Comparison of ENCODE assay signal across 1 cellular context in the genomic region with DNA sequence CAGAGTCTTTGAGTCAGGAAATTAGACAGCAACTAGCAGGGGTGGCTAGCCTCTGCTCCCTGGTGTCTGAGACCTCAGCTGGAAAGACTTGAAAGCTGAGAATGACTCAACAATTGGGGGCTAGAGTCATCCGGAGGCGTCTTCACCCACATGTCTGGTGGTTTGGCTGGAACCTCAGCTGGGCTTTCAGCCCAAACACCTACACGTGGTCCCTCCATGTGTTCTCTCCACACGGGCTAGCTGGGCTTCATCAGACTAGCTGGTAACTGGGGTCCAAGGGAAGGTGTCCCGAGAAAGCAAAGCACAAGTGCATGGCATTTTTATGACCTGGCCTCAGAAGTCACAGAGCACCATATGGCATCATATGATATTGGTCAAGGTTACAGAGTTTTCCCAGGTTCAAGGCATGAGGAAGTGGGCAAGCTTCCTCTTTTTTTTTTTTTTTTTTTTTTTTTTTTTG.
TF ChIP-seq lines count a peak whose summit lies in the region.

No MANE protein-coding gene starts in this region.

TF ChIP-seq in K562, 482 proteins besides CTCF, POLR2A, EP300 and RAD21 (continued from another document and continues in another):
- TF ChIP-seq AFF4 (CRISPR knock-in tag; IDR thresholded peaks at IDR 0.05), result no peak
- no peak for TF ChIP-seq HOXB6 (CRISPR knock-in tag; IDR thresholded peaks at IDR 0.05; ENCODE audit: borderline replicate concordance)
- no peak for TF ChIP-seq USF2 (CRISPR knock-in tag; IDR thresholded peaks at IDR 0.05)
- no peak for TF ChIP-seq RBBP5 (IDR thresholded peaks at IDR 0.05; ENCODE audit: borderline replicate concordance, insufficient read depth, low read length, poor library complexity, severe bottlenecking)
- 0 out of 2 replicates have a peak, but pooled peaks have one; percentile 60 for TF ChIP-seq ZNF384 (IDR thresholded peaks at IDR 0.05; ENCODE audit: low read depth, low read length)
- TF ChIP-seq POLR2H (tag; IDR thresholded peaks at IDR 0.05; ENCODE audit: low read depth), result no peak
- TF ChIP-seq, protein P1, sequence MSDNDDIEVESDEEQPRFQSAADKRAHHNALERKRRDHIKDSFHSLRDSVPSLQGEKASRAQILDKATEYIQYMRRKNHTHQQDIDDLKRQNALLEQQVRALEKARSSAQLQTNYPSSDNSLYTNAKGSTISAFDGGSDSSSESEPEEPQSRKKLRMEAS (CRISPR knock-in tag; IDR thresholded peaks at IDR 0.05), result peak; percentile 79
- no peak for TF ChIP-seq ZNF445 (CRISPR knock-in tag; IDR thresholded peaks at IDR 0.05; ENCODE audit: low read depth)
- TF ChIP-seq MAFK (IDR thresholded peaks at IDR 0.05; ENCODE audit: low read length), result no peak
- peak; percentile 29; the same call in 1 of the 2 replicates for TF ChIP-seq CBFA2T3 (IDR thresholded peaks at IDR 0.05)
- TF ChIP-seq, protein P2, sequence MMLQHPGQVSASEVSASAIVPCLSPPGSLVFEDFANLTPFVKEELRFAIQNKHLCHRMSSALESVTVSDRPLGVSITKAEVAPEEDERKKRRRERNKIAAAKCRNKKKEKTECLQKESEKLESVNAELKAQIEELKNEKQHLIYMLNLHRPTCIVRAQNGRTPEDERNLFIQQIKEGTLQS (IDR thresholded peaks at IDR 0.05), result no peak; the same call in 1 of the 2 replicates
- TF ChIP-seq, protein P2 (CRISPR knock-in tag; conservative IDR thresholded peaks at IDR 0.05), result no peak
- no peak; the same call in 1 of the 2 replicates for TF ChIP-seq ARID1B (IDR thresholded peaks at IDR 0.05)
- no peak for TF ChIP-seq RBM17 (IDR thresholded peaks at IDR 0.05; ENCODE audit: borderline replicate concordance, low read depth, low read length)
- no peak for TF ChIP-seq STAT5A (IDR thresholded peaks at IDR 0.05; ENCODE audit: borderline replicate concordance, low read length)
- TF ChIP-seq STAG1 (CRISPR knock-in tag; IDR thresholded peaks at IDR 0.05; ENCODE audit: borderline replicate concordance), result no peak
- no peak for TF ChIP-seq ZNF586 (CRISPR knock-in tag; conservative IDR thresholded peaks at IDR 0.05)
- TF ChIP-seq TCF3 (CRISPR knock-in tag; IDR thresholded peaks at IDR 0.05), result 0 out of 2 replicates have a peak, but pooled peaks have one; percentile 11
- TF ChIP-seq, protein P3, sequence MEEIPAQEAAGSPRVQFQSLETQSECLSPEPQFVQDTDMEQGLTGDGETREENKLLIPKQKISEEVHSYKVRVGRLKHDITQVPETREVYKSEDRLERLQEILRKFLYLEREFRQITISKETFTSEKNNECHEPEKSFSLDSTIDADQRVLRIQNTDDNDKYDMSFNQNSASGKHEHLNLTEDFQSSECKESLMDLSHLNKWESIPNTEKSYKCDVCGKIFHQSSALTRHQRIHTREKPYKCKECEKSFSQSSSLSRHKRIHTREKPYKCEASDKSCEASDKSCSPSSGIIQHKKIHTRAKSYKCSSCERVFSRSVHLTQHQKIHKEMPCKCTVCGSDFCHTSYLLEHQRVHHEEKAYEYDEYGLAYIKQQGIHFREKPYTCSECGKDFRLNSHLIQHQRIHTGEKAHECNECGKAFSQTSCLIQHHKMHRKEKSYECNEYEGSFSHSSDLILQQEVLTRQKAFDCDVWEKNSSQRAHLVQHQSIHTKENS (CRISPR knock-in tag; IDR thresholded peaks at IDR 0.05), result no peak
- TF ChIP-seq ZNF592 (IDR thresholded peaks at IDR 0.05), result peak; percentile 36; the same call in 1 of the 2 replicates
- no peak for TF ChIP-seq HEY1 (CRISPR knock-in tag; IDR thresholded peaks at IDR 0.05; ENCODE audit: borderline replicate concordance)
- no peak for TF ChIP-seq GTF2F1 (IDR thresholded peaks at IDR 0.05; ENCODE audit: low read depth, low read length)
- TF ChIP-seq NELFE (IDR thresholded peaks at IDR 0.05; ENCODE audit: insufficient read depth, insufficient read length), result no peak
- TF ChIP-seq ZNF76 (CRISPR knock-in tag; IDR thresholded peaks at IDR 0.05; ENCODE audit: borderline replicate concordance), result no peak
- TF ChIP-seq MTF1 (CRISPR knock-in tag; IDR thresholded peaks at IDR 0.05; ENCODE audit: borderline replicate concordance), result no peak
- TF ChIP-seq NRF1 (conservative IDR thresholded peaks at IDR 0.05 in 1 of 2, IDR thresholded peaks at IDR 0.05 in 1 of 2), result no peak
- TF ChIP-seq ZNF551 (CRISPR knock-in tag; IDR thresholded peaks at IDR 0.05), result no peak
- TF ChIP-seq KLF10 (CRISPR knock-in tag; IDR thresholded peaks at IDR 0.05), result no peak
- TF ChIP-seq HMG20A (CRISPR knock-in tag; conservative IDR thresholded peaks at IDR 0.05), result no peak
- no peak for TF ChIP-seq THRB (CRISPR knock-in tag; conservative IDR thresholded peaks at IDR 0.05)
- TF ChIP-seq CHD2 (IDR thresholded peaks at IDR 0.05; ENCODE audit: low read depth, low read length), result no peak
- TF ChIP-seq SOX6 (IDR thresholded peaks at IDR 0.05), result no peak
- no peak for TF ChIP-seq SREBF1 (IDR thresholded peaks at IDR 0.05; ENCODE audit: borderline replicate concordance, low read depth, low read length)
- peak; percentile 85 for TF ChIP-seq EGR1 (conservative IDR thresholded peaks at IDR 0.05)
- no peak for TF ChIP-seq ARID3A (IDR thresholded peaks at IDR 0.05; ENCODE audit: borderline replicate concordance, low read depth, low read length)
- TF ChIP-seq RNF2 (IDR thresholded peaks at IDR 0.05), result no peak
- TF ChIP-seq TSC22D4 (tag; IDR thresholded peaks at IDR 0.05), result no peak
- no peak for TF ChIP-seq ID3 (CRISPR knock-in tag; IDR thresholded peaks at IDR 0.05)
- TF ChIP-seq ID3 (tag; IDR thresholded peaks at IDR 0.05), result no peak
- no peak for TF ChIP-seq SUPT5H (IDR thresholded peaks at IDR 0.05)
- peak; percentile 42; the same call in 1 of the 2 replicates for TF ChIP-seq NFE2 (IDR thresholded peaks at IDR 0.05; ENCODE audit: low read depth)
- no peak for TF ChIP-seq E4F1 (CRISPR knock-in tag; IDR thresholded peaks at IDR 0.05; ENCODE audit: borderline replicate concordance)
